Comparison of ENCODE assay signal across 8 cellular contexts in genomic region chr5:180816608-180817534, GRCh38. TPM values are rescaled to one million over a fixed set of nuclear protein-coding genes. Genes with fewer than 3 reads are reported as not detected.
A peak's percentile ranks its signal among the peaks of the same experiment; 100 is the strongest.
DNase-seq lines count a peak whose midpoint lies in the region; ATAC-seq and TF ChIP-seq lines count a peak whose summit lies in the region.

No MANE protein-coding gene starts in this region.

- in situ Hi-C loops in astrocyte of the spinal cord (cut with HindIII; ENCODE audit: low sequenced_read_pairs) = no loop called here

- no peak for TF ChIP-seq EP300 in Ishikawa (IDR thresholded peaks at IDR 0.05; ENCODE audit: borderline replicate concordance)

- no peaks in the 10 kb centered on the region for H3K9me3 ChIP-seq in muscle layer of duodenum (ENCODE audit: control insufficient read depth in 1 of 2, low read length in 2 of 2)
- no peaks in the 10 kb centered on the region for H3K9me3 ChIP-seq in BE2C

- no peak for ATAC-seq in HG03039 (IDR thresholded peaks at IDR 0.05; ENCODE audit: unreplicated experiment)
- ATAC-seq in HG03097 (IDR thresholded peaks at IDR 0.05; ENCODE audit: low FRiP score, unreplicated experiment) = no peak

- H3K36me3 ChIP-seq in muscle layer of duodenum (ENCODE audit: control insufficient read depth in 1 of 2, insufficient read depth in 2 of 2, low read length in 2 of 2) (no peaks in the 10 kb centered on the region), BE2C (no peaks in the 10 kb centered on the region)

- TF ChIP-seq CTCF in astrocyte of the spinal cord (IDR thresholded peaks at IDR 0.05; ENCODE audit: low read depth, low read length) (no peak), BE2C (IDR thresholded peaks at IDR 0.05; ENCODE audit: low read depth, low read length) (no peak)

- H3K4me3 ChIP-seq in astrocyte of the spinal cord (ENCODE audit: low read depth, low read length) (no peak overlapping the region), muscle layer of duodenum (ENCODE audit: low read depth in 1 of 2, low read length in 2 of 2) (no peak overlapping the region), BE2C (ENCODE audit: low read depth, low read length) (no peak overlapping the region)

- H3K27me3 ChIP-seq in muscle layer of duodenum (ENCODE audit: low read depth, low read length) (no peaks in the 10 kb centered on the region), BE2C (no peaks in the 10 kb centered on the region)

- DNase-seq in DMS79 treated with DMSO at 0.1 percent for 48 hours (lab: John Stamatoyannopoulos, UW) (peak; percentile 84), astrocyte of the spinal cord (ENCODE audit: low read depth, low spot score) (peak; percentile 51), BE2C (no peak), ecto neural progenitor cell (ENCODE audit: low spot score) (no peak)

- TF ChIP-seq RAD21 in Ishikawa (IDR thresholded peaks at IDR 0.05; ENCODE audit: low read depth) = no peak

- peak overlapping the region; percentile 76 for H3K27ac ChIP-seq in muscle layer of duodenum (ENCODE audit: low read length)

- H3K4me1 ChIP-seq in muscle layer of duodenum (ENCODE audit: control insufficient read depth in 1 of 2, insufficient read depth in 2 of 2, low read length in 2 of 2) (peaks cover 5 to 6% of the 10 kb centered on the region in 2 donors), BE2C (no peaks in the 10 kb centered on the region)

TF ChIP-seq in Ishikawa, 13 proteins besides CTCF, POLR2A, EP300 and RAD21:
- TF ChIP-seq USF1 (IDR thresholded peaks at IDR 0.05) (no peak), TAF1 (IDR thresholded peaks at IDR 0.05; ENCODE audit: low read depth) (no peak), ZBTB7A (IDR thresholded peaks at IDR 0.05; ENCODE audit: low read depth) (peak; percentile 59; the same call in 1 of the 2 replicates), EGR1 (IDR thresholded peaks at IDR 0.05) (no peak), CREB1 (IDR thresholded peaks at IDR 0.05; ENCODE audit: low read depth) (no peak), CEBPB (IDR thresholded peaks at IDR 0.05) (no peak), FOXM1 (IDR thresholded peaks at IDR 0.05; ENCODE audit: borderline replicate concordance, low read depth) (no peak), MAX (IDR thresholded peaks at IDR 0.05) (peak; percentile 26; the same call in 1 of the 2 replicates)

RNA-seq across cellular contexts. Expression of gene MGAT1, which starts 14.3 kb away (rescaled TPM):
- polyA plus RNA-seq in BE2C (2012; ENCODE audit: insufficient read depth, insufficient read length, low read depth) = 120 TPM

RNA-seq across cellular contexts. Expression of gene ZFP62, which starts 44.2 kb away (rescaled TPM):
- 44.8 TPM for polyA plus RNA-seq in BE2C (2012; ENCODE audit: insufficient read depth, insufficient read length, low read depth)

Comparison
In these comparisons a context has a peak if more than half of its experiments do, and no peak if none do; other contexts are left out.
1. DNase-seq: peak in DMS79 treated with DMSO at 0.1 percent for 48 hours (single experiment) and astrocyte of the spinal cord (single experiment); none in BE2C (single experiment) and ecto neural progenitor cell (single experiment).